Comparison of ENCODE assay signal across 16 cellular contexts in genomic region chr7:10237306-10237705, GRCh38.
DNase-seq lines count a peak whose midpoint lies in the region; ATAC-seq and TF ChIP-seq lines count a peak whose summit lies in the region.
"Had no signal": no experiment of that assay in that cellular context is flagged by ENCODE, and none has a peak within 500 bp of the region (broad histone marks: within the 10 kb centered on the region; RNA-seq: fewer than 3 reads in every experiment).

No MANE protein-coding gene starts in this region.

- H3K4me3 ChIP-seq in right atrium auricular region (no peak overlapping the region), cardiac fibroblast (replicated peaks in 1 of 2; ENCODE audit: low read depth in 2 of 2, low read length in 2 of 2) (no peak overlapping the region)
- H3K4me3 ChIP-seq: skin epidermis, tibial artery had no signal

- TF ChIP-seq CTCF in right atrium auricular region (IDR thresholded peaks at IDR 0.05) (no peak), cardiac fibroblast (IDR thresholded peaks at IDR 0.05; ENCODE audit: low read depth, low read length) (no peak)

- intact Hi-C loops in Right ventricle myocardium superior (cut with DNase I), result no loop called here

- no peaks in the 10 kb centered on the region for H3K27me3 ChIP-seq in right atrium auricular region
- H3K27me3 ChIP-seq: tibial artery had no signal

- no peak for DNase-seq in Right ventricle myocardium superior
- DNase-seq in right atrium auricular region (ENCODE audit: low spot score), result no peak
- DNase-seq in cardiac fibroblast (ENCODE audit: low read depth in 2 of 2), result peak; percentile 7 to 13
- peak; percentile 75 for DNase-seq in islet precursor cell
- no peak for DNase-seq in NCI-H2107 treated with DMSO at 0.1 percent for 48 hours (lab: John Stamatoyannopoulos, UW; ENCODE audit: unreplicated experiment)
- DNase-seq in NOMO-1 treated with DMSO at 0.1 percent for 48 hours (lab: John Stamatoyannopoulos, UW; ENCODE audit: unreplicated experiment), result no peak
- no peak for DNase-seq in NCI-H1092 treated with DMSO at 0.1 percent for 48 hours (lab: John Stamatoyannopoulos, UW)
- DNase-seq: activated CD8-positive, alpha-beta T cell treated with anti-CD3 and anti-CD28 coated beads for 36 hours; activated naive CD4-positive, alpha-beta T cell treated with anti-CD3 and anti-CD28 coated beads, Interleukin-2, amount 10 ng/mL, durations not matched to agents 7 days and 5 days; effector CD4-positive, alpha-beta T cell; NCI-H1417 treated with DMSO at 0.1 percent for 48 hours; NK-92 treated with Interleukin-12 subunit alpha and Interleukin-12 subunit beta, amount 100 ng/mL, for 24 hours; T-helper 2 cell; tibial artery had no signal

- peaks cover 0 to 5% of the 10 kb centered on the region in 2 donors for H3K4me1 ChIP-seq in right atrium auricular region

- peak overlapping the region in 1 of 2 donors; percentile 36 for H3K27ac ChIP-seq in right atrium auricular region
- H3K27ac ChIP-seq: skin epidermis, tibial artery had no signal

- H3K9me3 ChIP-seq in right atrium auricular region, result no peaks in the 10 kb centered on the region
- H3K9me3 ChIP-seq: tibial artery had no signal

- H3K36me3 ChIP-seq in right atrium auricular region, result no peaks in the 10 kb centered on the region
- H3K36me3 ChIP-seq: tibial artery had no signal

- ATAC-seq in Right ventricle myocardium superior (ENCODE audit: poor library complexity), result peak; percentile 40
- no peak for ATAC-seq in HG02798 (IDR thresholded peaks at IDR 0.05; ENCODE audit: poor library complexity, unreplicated experiment)
- ATAC-seq: activated CD8-positive, alpha-beta T cell treated with anti-CD3 and anti-CD28 coated beads for 36 hours had no signal

Comparison
In these comparisons a context has a peak if more than half of its experiments do, and no peak if none do; other contexts are left out.
1. DNase-seq: peak in cardiac fibroblast (2 of 2) and islet precursor cell (single experiment); none in Right ventricle myocardium superior (single experiment), right atrium auricular region (single experiment), NCI-H2107 treated with DMSO at 0.1 percent for 48 hours (single experiment), NOMO-1 treated with DMSO at 0.1 percent for 48 hours (single experiment) and NCI-H1092 treated with DMSO at 0.1 percent for 48 hours (single experiment).